Comparison of ENCODE assay signal across 20 cellular contexts in genomic region chr17:194844-195602, GRCh38. TPM values are rescaled to one million over a fixed set of nuclear protein-coding genes. Genes with fewer than 3 reads are reported as not detected.
"Had no signal": no experiment of that assay in that cellular context is flagged by ENCODE, and none has a peak within 500 bp of the region (broad histone marks: within the 10 kb centered on the region; RNA-seq: fewer than 3 reads in every experiment).

No MANE protein-coding gene starts in this region.

- H3K9me3 ChIP-seq: esophagus squamous epithelium, psoas muscle, suprapubic skin had no signal

- H3K4me1 ChIP-seq: psoas muscle, suprapubic skin had no signal

- ATAC-seq: activated CD4-positive, CD25-positive, alpha-beta regulatory T cell treated with anti-CD3 and anti-CD28 coated beads, Interleukin-2, amount 50 U/mL, for 24 hours; activated T-helper 17 cell treated with anti-CD3 and anti-CD28 coated beads, Interleukin-2, amount 50 U/mL, for 72 hours; left ventricle myocardium superior; natural killer cell treated with Interleukin-12 subunit alpha and Interleukin-12 subunit beta and Interleukin-15 and Interleukin-18, amount 100 ng/mL, for 72 hours; psoas muscle; sciatic nerve had no signal

- H3K4me3 ChIP-seq: esophagus squamous epithelium, psoas muscle, suprapubic skin had no signal

- H3K36me3 ChIP-seq: brain microvascular endothelial cell, esophagus squamous epithelium, suprapubic skin had no signal

- H3K27ac ChIP-seq: brain microvascular endothelial cell, esophagus squamous epithelium, psoas muscle, suprapubic skin had no signal

- DNase-seq: activated CD4-positive, alpha-beta T cell treated with anti-CD3 and anti-CD28 coated beads, Interleukin-2, amount 50 U/mL, for 1 hour; activated naive CD4-positive, alpha-beta T cell treated with Interleukin-2 at 50 U/mL for 16 hours; brain microvascular endothelial cell; cortex of kidney; effector CD8-positive, alpha-beta T cell; esophagus squamous epithelium; left ventricle myocardium superior; mesendoderm had no signal

RNA-seq across cellular contexts. Expression of gene DOC2B, which starts 13.6 kb away (rescaled TPM):
- total RNA-seq: fibroblast of villous mesenchyme had no signal
- polyA plus RNA-seq: keratinocyte had no signal

RNA-seq across cellular contexts. Expression of gene SCGB1C2, which starts 57.7 kb away (rescaled TPM):
- total RNA-seq: activated CD8-positive, alpha-beta memory T cell treated with anti-CD3 and anti-CD28 coated beads for 36 hours; activated T-helper 17 cell treated with anti-CD3 and anti-CD28 coated beads, Interleukin-2, amount 50 U/mL, for 72 hours; endothelial cell of umbilical vein; esophagus squamous epithelium; fibroblast of villous mesenchyme; glomerular endothelial cell; left ventricle myocardium superior; natural killer cell treated with Interleukin-12 subunit alpha and Interleukin-12 subunit beta and Interleukin-15 and Interleukin-18, amount 100 ng/mL, for 72 hours; omental fat pad; psoas muscle; sciatic nerve; suprapubic skin had no signal
- polyA plus RNA-seq: endothelial cell of umbilical vein, keratinocyte, psoas muscle had no signal
